27 cellular contexts compared by ENCODE assay signal in the genomic region with DNA sequence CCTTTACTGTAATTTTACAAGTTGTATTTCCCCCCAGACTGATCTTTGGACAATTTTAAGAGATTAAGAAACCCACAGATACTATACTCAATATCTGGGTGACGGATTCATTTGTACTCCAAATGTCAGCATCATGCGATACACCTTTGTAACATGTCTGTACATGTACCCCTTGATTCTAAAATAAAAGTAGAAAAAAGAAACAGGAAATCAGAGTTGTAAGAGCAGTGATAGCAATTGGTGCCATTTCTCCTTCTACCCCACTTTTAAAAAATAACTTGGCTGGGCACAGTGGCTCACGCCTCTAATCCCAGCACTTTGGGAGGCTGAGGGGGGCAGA.
A peak's percentile ranks its signal among the peaks of the same experiment; 100 is the strongest.
DNase-seq lines count a peak whose midpoint lies in the region; ATAC-seq, FAIRE-seq and TF ChIP-seq lines count a peak whose summit lies in the region.
"Had no signal": no experiment of that assay in that cellular context is flagged by ENCODE, and none has a peak within 500 bp of the region (broad histone marks: within the 10 kb centered on the region; RNA-seq: fewer than 3 reads in every experiment).

No MANE protein-coding gene starts in this region.

- TF ChIP-seq RAD21 in IMR-90 (IDR thresholded peaks at IDR 0.05; ENCODE audit: low read length): no peak

- H3K4me1 ChIP-seq in IMR-90 (ENCODE audit: control insufficient read depth, insufficient read depth, low read length): peaks cover 10% of the 10 kb centered on the region
- H3K4me1 ChIP-seq in keratinocyte (ENCODE audit: control insufficient read depth, extremely low read depth, insufficient read depth, low read length): peaks cover 10% of the 10 kb centered on the region
- peaks cover 18% of the 10 kb centered on the region for H3K4me1 ChIP-seq in skeletal muscle satellite cell (ENCODE audit: control insufficient read depth, insufficient read depth, low read length)
- H3K4me1 ChIP-seq in mesendoderm (ENCODE audit: control insufficient read depth, low read depth, low read length): peaks cover 2% of the 10 kb centered on the region
- H3K4me1 ChIP-seq in mucosa of descending colon (ENCODE audit: low read depth): no peaks in the 10 kb centered on the region
- H3K4me1 ChIP-seq: body of pancreas, pancreas, right lobe of liver, vagina had no signal

- H2AK5ac ChIP-seq in IMR-90 (ENCODE audit: low read depth, low read length) (no peak overlapping the region), mesendoderm (ENCODE audit: low read length) (no peak overlapping the region)

- in situ Hi-C loops in IMR-90 (cut with MboI; ENCODE audit: low sequenced_read_pairs): no loop called here

- POLR2A ChIA-PET in IMR-90 (lab: Charles Lee; ENCODE audit: unreplicated experiment): no interaction called here
- POLR2A ChIA-PET in MCF 10A (lab: Yijun Ruan, JAX): no interaction called here

- H3K27ac ChIP-seq in IMR-90 (ENCODE audit: insufficient read depth, low read length): peak overlapping the region; percentile 39; the same call in 1 of the 2 replicates
- peak overlapping the region; percentile 2 for H3K27ac ChIP-seq in keratinocyte (ENCODE audit: control insufficient read depth, insufficient read depth, low read length)
- no peak overlapping the region for H3K27ac ChIP-seq in mesendoderm (ENCODE audit: low read depth, low read length)
- H3K27ac ChIP-seq: body of pancreas, vagina, WERI-Rb-1 had no signal

- peak overlapping the region; percentile 68 for H3K27ac Mint-ChIP-seq in MCF 10A (ENCODE audit: low read depth, unreplicated experiment)
- H3K27ac Mint-ChIP-seq: activated CD4-positive, alpha-beta T cell treated with anti-CD3 and anti-CD28 coated beads, Interleukin-2, amount 10 ng/mL, durations not matched to agents 7 days and 5 days; activated naive CD8-positive, alpha-beta T cell treated with anti-CD3 and anti-CD28 coated beads, Interleukin-2, amount 10 ng/mL, durations not matched to agents 7 days and 5 days; CD4-positive, alpha-beta T cell had no signal

- no peaks in the 10 kb centered on the region for H3K9me3 Mint-ChIP-seq in MCF 10A (ENCODE audit: unreplicated experiment)
- H3K9me3 Mint-ChIP-seq: activated CD4-positive, alpha-beta T cell treated with anti-CD3 and anti-CD28 coated beads, Interleukin-2, amount 10 ng/mL, durations not matched to agents 7 days and 5 days; activated naive CD8-positive, alpha-beta T cell treated with anti-CD3 and anti-CD28 coated beads, Interleukin-2, amount 10 ng/mL, durations not matched to agents 7 days and 5 days; CD4-positive, alpha-beta T cell; naive B cell had no signal

- no peak overlapping the region for H4K91ac ChIP-seq in IMR-90 (ENCODE audit: insufficient read depth, low read depth, low read length)

- H3K4me1 Mint-ChIP-seq in MCF 10A (ENCODE audit: insufficient read depth, unreplicated experiment): no peaks in the 10 kb centered on the region
- H3K4me1 Mint-ChIP-seq: activated CD4-positive, alpha-beta T cell treated with anti-CD3 and anti-CD28 coated beads, Interleukin-2, amount 10 ng/mL, durations not matched to agents 7 days and 5 days; activated naive CD8-positive, alpha-beta T cell treated with anti-CD3 and anti-CD28 coated beads, Interleukin-2, amount 10 ng/mL, durations not matched to agents 7 days and 5 days had no signal

- H3K27me3 Mint-ChIP-seq in MCF 10A (ENCODE audit: insufficient read depth, unreplicated experiment): no peaks in the 10 kb centered on the region
- H3K27me3 Mint-ChIP-seq: activated CD4-positive, alpha-beta T cell treated with anti-CD3 and anti-CD28 coated beads, Interleukin-2, amount 10 ng/mL, durations not matched to agents 7 days and 5 days; CD4-positive, alpha-beta T cell had no signal

- WGBS in IMR-90 (ENCODE audit: extremely low coverage in 2 of 2, insufficient read length in 1 of 2), 2 experiments: no CpG with 5 or more reads among the region's 3 CpGs
- no CpG with 5 or more reads among the region's 3 CpGs for WGBS in mesendoderm (ENCODE audit: extremely low coverage, insufficient coverage, low lambda C conversion rate)

- no peaks in the 10 kb centered on the region for H4K20me1 ChIP-seq in IMR-90 (ENCODE audit: insufficient read depth, low read length)
- no peaks in the 10 kb centered on the region for H4K20me1 ChIP-seq in keratinocyte (ENCODE audit: control insufficient read depth, extremely low read depth, insufficient read depth, low read length)

- dilution Hi-C loops in IMR-90 (cut with HindIII; ENCODE audit: low sequenced_read_pairs, unreplicated experiment) (no loop called here), keratinocyte (cut with MboI; ENCODE audit: extremely low pct_ligation_motif_present, low sequenced_read_pairs) (no loop called here)

- H2BK5ac ChIP-seq in IMR-90 (ENCODE audit: low read depth, low read length, poor library complexity, severe bottlenecking) (peak overlapping the region; percentile 92), mesendoderm (ENCODE audit: low read length) (no peak overlapping the region)

- H3K4ac ChIP-seq in IMR-90 (ENCODE audit: low read depth, low read length): peak overlapping the region; percentile 42; the same call in 1 of the 2 replicates
- H3K4ac ChIP-seq in mesendoderm (ENCODE audit: low read depth, low read length): no peak overlapping the region

- H3K4me2 ChIP-seq in IMR-90 (ENCODE audit: low read depth, low read length) (peak overlapping the region; percentile 44; the same call in 1 of the 2 replicates), keratinocyte (ENCODE audit: control insufficient read depth, extremely low read depth, insufficient read depth, low read depth, low read length) (peak overlapping the region; percentile 39), skeletal muscle satellite cell (ENCODE audit: low read length) (peak overlapping the region; percentile 13), mesendoderm (ENCODE audit: low read length) (no peak overlapping the region)

- H3K9ac ChIP-seq in IMR-90 (ENCODE audit: low read depth, low read length): no peak overlapping the region
- H3K9ac ChIP-seq in keratinocyte (ENCODE audit: control insufficient read depth, extremely low read depth, insufficient read depth, low read length): no peak overlapping the region
- H3K9ac ChIP-seq in skeletal muscle satellite cell (ENCODE audit: low read depth, low read length): peak overlapping the region; percentile 67
- H3K9ac ChIP-seq in mesendoderm (ENCODE audit: low read length): no peak overlapping the region

- no peak overlapping the region; the same call in 1 of the 2 replicates for H3K14ac ChIP-seq in IMR-90 (replicated peaks; ENCODE audit: low read depth, low read length)

- H2AK9ac ChIP-seq in IMR-90 (replicated peaks; ENCODE audit: low read depth, low read length, poor library complexity): no peak overlapping the region

- intact Hi-C loops in IMR-90 (cut with micrococcal nuclease): no loop called here
- intact Hi-C loops in MCF 10A (cut with micrococcal nuclease): no loop called here
- intact Hi-C loops in mucosa of descending colon (cut with DNase I, micrococcal nuclease): no loop called here

- H3K79me1 ChIP-seq in IMR-90 (ENCODE audit: low read depth in 1 of 2, low read length in 2 of 2) (no peaks in the 10 kb centered on the region), mesendoderm (ENCODE audit: low read length) (no peaks in the 10 kb centered on the region)

- peak overlapping the region; percentile 43; the same call in 1 of the 3 replicates for H2BK15ac ChIP-seq in IMR-90 (ENCODE audit: low read depth, low read length)
- no peak overlapping the region for H2BK15ac ChIP-seq in mesendoderm (replicated peaks; ENCODE audit: low read depth)

- TF ChIP-seq POLR2A in IMR-90 (IDR thresholded peaks at IDR 0.05; ENCODE audit: low read depth, low read length): no peak

- no peaks in the 10 kb centered on the region for H3K9me3 ChIP-seq in IMR-90 (ENCODE audit: control insufficient read depth, insufficient read depth, low read length)
- H3K9me3 ChIP-seq in keratinocyte (ENCODE audit: control insufficient read depth, low read depth, low read length): no peaks in the 10 kb centered on the region
- H3K9me3 ChIP-seq in skeletal muscle satellite cell (replicated peaks; ENCODE audit: low read length): no peaks in the 10 kb centered on the region
- H3K9me3 ChIP-seq in mucosa of descending colon: no peaks in the 10 kb centered on the region
- H3K9me3 ChIP-seq: body of pancreas, pancreas, right lobe of liver, vagina had no signal

- H2BK120ac ChIP-seq in IMR-90 (ENCODE audit: low read depth, low read length) (peak overlapping the region; percentile 93; the same call in 1 of the 2 replicates), mesendoderm (ENCODE audit: low read depth, low read length) (no peak overlapping the region)

- no peak overlapping the region for H3K4me3 ChIP-seq in IMR-90 (ENCODE audit: insufficient read depth, low read depth, low read length)
- H3K4me3 ChIP-seq in keratinocyte (ENCODE audit: control insufficient read depth in 2 of 3, extremely low read depth in 1 of 3, insufficient read depth in 2 of 3, low read depth in 1 of 3, low read length in 3 of 3): peak overlapping the region in 1 of 3 experiments; percentile 34
- H3K4me3 ChIP-seq in skeletal muscle satellite cell (ENCODE audit: low read length): no peak overlapping the region
- H3K4me3 ChIP-seq in mesendoderm (ENCODE audit: low read length): no peak overlapping the region
- no peak overlapping the region for H3K4me3 ChIP-seq in mucosa of descending colon
- H3K4me3 ChIP-seq: body of pancreas, pancreas, right lobe of liver, vagina had no signal

- DNase-seq in IMR-90 (no peak), MCF 10A (ENCODE audit: unreplicated experiment) (no peak), keratinocyte (ENCODE audit: low read depth, low spot score) (no peak), GOT3 (lab: John Stamatoyannopoulos, UW) (no peak), mesendoderm (no peak), mucosa of descending colon (no peak)
- DNase-seq: activated CD4-positive, alpha-beta T cell treated with anti-CD3 and anti-CD28 coated beads, Interleukin-2, amount 10 ng/mL, durations not matched to agents 7 days and 5 days; activated naive CD8-positive, alpha-beta T cell treated with anti-CD3 and anti-CD28 coated beads, Interleukin-2, amount 10 ng/mL, durations not matched to agents 7 days and 5 days; body of pancreas; CD4-positive, alpha-beta T cell; cortex of kidney; DMS153; HCEC 1CT; head of caudate nucleus; KBM-7; naive B cell; NCI-H146; NCI-H2171 treated with DMSO at 0.1 percent for 48 hours; NCI-H526; pancreas; right lobe of liver; substantia nigra; WERI-Rb-1 had no signal

- no peak for TF ChIP-seq CTCF in IMR-90 (conservative IDR thresholded peaks at IDR 0.05; ENCODE audit: low read depth, low read length)
- no peak for TF ChIP-seq CTCF in MCF 10A (IDR thresholded peaks at IDR 0.05; ENCODE audit: unreplicated experiment)
- no peak for TF ChIP-seq CTCF in keratinocyte (optimal IDR thresholded peaks at IDR 0.05 in 1 of 3, IDR thresholded peaks at IDR 0.05 in 1 of 3, conservative IDR thresholded peaks at IDR 0.05 in 1 of 3; ENCODE audit: extremely low read depth in 1 of 3, insufficient read depth in 2 of 3, low read length in 3 of 3)
- no peak for TF ChIP-seq CTCF in mucosa of descending colon (IDR thresholded peaks at IDR 0.05)

- ATAC-seq in IMR-90 (ENCODE audit: low read depth): no peak
- no peak for ATAC-seq in mucosa of descending colon
- ATAC-seq: body of pancreas had no signal

- H2AFZ ChIP-seq in IMR-90 (replicated peaks; ENCODE audit: low read length, poor library complexity) (no peak overlapping the region), keratinocyte (ENCODE audit: control insufficient read depth, low read length) (peak overlapping the region; percentile 68)

- BruUV-seq in IMR-90 (replicated peaks; lab: Mats Ljungman, UMichigan) (no TSS peak), MCF 10A (replicated peaks; lab: Mats Ljungman, UMichigan) (no TSS peak)

- H4K8ac ChIP-seq in IMR-90 (ENCODE audit: low read depth in 2 of 2, low read length in 2 of 2) (peak overlapping the region; percentile 57 to 81; a peak in 3 of 4 replicates), mesendoderm (ENCODE audit: low read depth, low read length) (no peak overlapping the region)

- CTCF ChIA-PET in IMR-90 (lab: Yijun Ruan, JAX) (interaction anchor here (0.6 kb wide), 1 partner anchor 229 kb away, joined by 3 read pairs; no protein-coding TSS in a partner anchor), MCF 10A (lab: Yijun Ruan, JAX) (interaction anchor here (1.0 to 2.0 kb wide), 2 partner anchors 19 to 38 kb away, joined by 3 to 5 read pairs; no protein-coding TSS in a partner anchor)

- peak; percentile 69 for FAIRE-seq in keratinocyte (lab: Jason Lieb, UNC)
- FAIRE-seq: G401.6, GM18507, pancreas had no signal

- no peak overlapping the region for H3K4me3 Mint-ChIP-seq in MCF 10A (ENCODE audit: unreplicated experiment)
- H3K4me3 Mint-ChIP-seq: activated CD4-positive, alpha-beta T cell treated with anti-CD3 and anti-CD28 coated beads, Interleukin-2, amount 10 ng/mL, durations not matched to agents 7 days and 5 days; activated naive CD8-positive, alpha-beta T cell treated with anti-CD3 and anti-CD28 coated beads, Interleukin-2, amount 10 ng/mL, durations not matched to agents 7 days and 5 days; CD4-positive, alpha-beta T cell had no signal

- H3K56ac ChIP-seq in IMR-90 (ENCODE audit: extremely low read depth, insufficient read depth, low read length): no peak overlapping the region
- no peak overlapping the region for H3K56ac ChIP-seq in mesendoderm (ENCODE audit: low read length)

- H3K27me3 ChIP-seq in IMR-90 (ENCODE audit: control insufficient read depth, insufficient read depth, low read length) (no peaks in the 10 kb centered on the region), keratinocyte (ENCODE audit: control insufficient read depth, extremely low read depth, insufficient read depth, low read length) (no peaks in the 10 kb centered on the region), skeletal muscle satellite cell (ENCODE audit: control insufficient read depth, insufficient read depth, low read length) (no peaks in the 10 kb centered on the region), mesendoderm (ENCODE audit: insufficient read depth, low read length, poor library complexity) (no peaks in the 10 kb centered on the region)
- H3K27me3 ChIP-seq: body of pancreas, pancreas, right lobe of liver, vagina had no signal

- H3K79me2 ChIP-seq in keratinocyte (ENCODE audit: control insufficient read depth, insufficient read depth, low read length) (no peaks in the 10 kb centered on the region), mesendoderm (ENCODE audit: control insufficient read depth, insufficient read depth, low read length) (no peaks in the 10 kb centered on the region)

- H3K36me3 ChIP-seq in IMR-90 (ENCODE audit: control insufficient read depth, insufficient read depth, low read length) (no peaks in the 10 kb centered on the region), keratinocyte (ENCODE audit: control insufficient read depth in 2 of 2, extremely low read depth in 1 of 2, insufficient read depth in 2 of 2, low read length in 2 of 2) (no peaks in the 10 kb centered on the region), skeletal muscle satellite cell (ENCODE audit: insufficient read depth, low read length) (no peaks in the 10 kb centered on the region), mesendoderm (ENCODE audit: control insufficient read depth, insufficient read depth, low read length) (no peaks in the 10 kb centered on the region), mucosa of descending colon (ENCODE audit: low read depth) (no peaks in the 10 kb centered on the region)
- H3K36me3 ChIP-seq: pancreas, right lobe of liver, vagina, WERI-Rb-1 had no signal

- peak overlapping the region; percentile 30; the same call in 1 of the 2 replicates for H2BK20ac ChIP-seq in IMR-90 (ENCODE audit: low read depth, low read length)

- H3K23ac ChIP-seq in IMR-90 (ENCODE audit: low read depth, low read length) (0 out of 2 replicates have a peak overlapping the region, but pooled peaks have one; percentile 8), mesendoderm (ENCODE audit: low read length) (no peak overlapping the region)

- peak overlapping the region; percentile 73 for H3K18ac ChIP-seq in IMR-90 (ENCODE audit: low read depth, low read length)
- no peak overlapping the region for H3K18ac ChIP-seq in mesendoderm (ENCODE audit: low read length)

- no peaks in the 10 kb centered on the region for H3K36me3 Mint-ChIP-seq in MCF 10A (ENCODE audit: insufficient read depth, unreplicated experiment)
- H3K36me3 Mint-ChIP-seq: activated naive CD8-positive, alpha-beta T cell treated with anti-CD3 and anti-CD28 coated beads, Interleukin-2, amount 10 ng/mL, durations not matched to agents 7 days and 5 days; naive B cell had no signal

- H4K5ac ChIP-seq in IMR-90 (ENCODE audit: low read depth, low read length): peak overlapping the region; percentile 35; the same call in 1 of the 2 replicates
- H4K5ac ChIP-seq in mesendoderm (ENCODE audit: low read length): no peak overlapping the region

- H3K9me1 ChIP-seq in IMR-90 (ENCODE audit: insufficient read depth, low read length) (peaks cover 5% of the 10 kb centered on the region; the same call in 1 of the 2 replicates), keratinocyte (ENCODE audit: control insufficient read depth, extremely low read depth, insufficient read depth, low read length) (no peaks in the 10 kb centered on the region)
